In the genomic region with DNA sequence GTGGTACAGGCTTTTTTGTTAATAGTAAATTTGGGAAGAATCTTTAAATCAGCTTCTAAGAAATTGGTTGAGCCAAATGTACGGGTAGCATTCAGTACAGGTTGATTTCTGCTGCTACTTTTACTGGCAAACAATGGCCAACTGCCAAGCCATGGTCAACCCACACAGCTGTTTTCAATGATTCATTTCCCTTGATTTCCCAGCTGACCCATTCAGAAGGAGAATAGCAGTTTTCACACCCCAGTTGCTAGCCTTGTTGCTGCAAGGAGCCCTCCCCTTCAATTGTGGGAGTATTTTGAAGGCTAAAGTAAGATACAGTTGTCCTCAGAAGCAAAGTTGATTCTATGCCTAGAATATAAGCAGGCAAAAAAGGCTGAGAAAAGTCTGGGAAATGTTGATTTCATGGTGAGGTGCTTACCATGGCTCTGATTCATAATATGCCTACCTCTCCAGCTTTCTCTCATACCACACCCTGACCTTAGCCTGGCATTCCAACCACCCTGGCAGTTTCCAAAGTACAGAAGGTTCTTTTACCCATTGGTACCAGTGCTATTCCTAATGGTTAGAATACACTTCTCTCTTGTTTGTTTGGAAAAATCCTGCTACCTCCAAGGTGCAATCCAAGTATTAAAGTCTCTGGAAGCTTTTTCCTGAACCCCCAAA, we compare ENCODE assay signal across 8 cellular contexts.
DNase-seq lines count a peak whose midpoint lies in the region; ATAC-seq and TF ChIP-seq lines count a peak whose summit lies in the region.

No MANE protein-coding gene starts in this region.

- H3K4me1 ChIP-seq in upper lobe of left lung, result peaks cover 9 to 23% (median 21%) of the 10 kb centered on the region in 4 donors

- peak; percentile 80 for ATAC-seq in left lobe of liver
- ATAC-seq in upper lobe of left lung (ENCODE audit: low FRiP score in 2 of 2), result peak; percentile 46 to 80
- ATAC-seq in WTC11, result no peak
- ATAC-seq in HG02840 (IDR thresholded peaks at IDR 0.05; ENCODE audit: low FRiP score, unreplicated experiment), result no peak
- ATAC-seq in HG02623 (IDR thresholded peaks at IDR 0.05; ENCODE audit: unreplicated experiment), result no peak

- TF ChIP-seq EP300 in upper lobe of left lung (IDR thresholded peaks at IDR 0.05), result peak in 2 of 4 donors; percentile 20 to 29

- WGBS in upper lobe of left lung, 2 donors, result 17 to 19% methylated on average over 1 of the region's 1 CpG

- peaks cover 5% of the 10 kb centered on the region for H3K9me3 Mint-ChIP-seq in WTC11

- no peak overlapping the region for H3K27ac Mint-ChIP-seq in WTC11

- no peaks in the 10 kb centered on the region for H3K27me3 Mint-ChIP-seq in WTC11 (ENCODE audit: low read depth)

- peaks cover 5% of the 10 kb centered on the region for H3K36me3 Mint-ChIP-seq in WTC11

- in situ Hi-C loops in astrocyte of the spinal cord (cut with HindIII; ENCODE audit: low sequenced_read_pairs), result no loop called here

- POLR2A ChIA-PET in WTC11 (lab: Charles Lee), result no interaction called here

- CTCF ChIA-PET in WTC11 (lab: Charles Lee), result no interaction called here

- no peaks in the 10 kb centered on the region for H3K36me3 ChIP-seq in upper lobe of left lung

- peak overlapping the region in 2 of 4 donors; percentile 20 to 28 for H3K27ac ChIP-seq in upper lobe of left lung

- no peaks in the 10 kb centered on the region for H3K9me3 ChIP-seq in upper lobe of left lung

- H3K4me3 ChIP-seq in astrocyte of the spinal cord (ENCODE audit: low read depth, low read length) (no peak overlapping the region), upper lobe of left lung (no peak overlapping the region)

- peaks cover 34% of the 10 kb centered on the region for H3K4me1 Mint-ChIP-seq in WTC11

- no peak for TF ChIP-seq POLR2A in upper lobe of left lung (IDR thresholded peaks at IDR 0.05)

- no peak overlapping the region for H3K4me3 Mint-ChIP-seq in WTC11

- TF ChIP-seq CTCF in astrocyte of the spinal cord (IDR thresholded peaks at IDR 0.05; ENCODE audit: low read depth, low read length) (no peak), upper lobe of left lung (IDR thresholded peaks at IDR 0.05) (no peak), WTC11 (IDR thresholded peaks at IDR 0.05) (no peak)

- no peaks in the 10 kb centered on the region for H3K27me3 ChIP-seq in upper lobe of left lung

- DNase-seq in COLO668 (lab: John Stamatoyannopoulos, UW; ENCODE audit: unreplicated experiment) (peak; percentile 28), MV-4-11 (lab: John Stamatoyannopoulos, UW) (peak; percentile 25), astrocyte of the spinal cord (ENCODE audit: low read depth, low spot score) (peak; percentile 97), left lobe of liver (ENCODE audit: low spot score) (peak; percentile 56), upper lobe of left lung (peak in 1 of 2 donors; percentile 58), WTC11 (ENCODE audit: low spot score) (no peak)

TF ChIP-seq in WTC11, 78 proteins besides CTCF, POLR2A, EP300 and RAD21 (continues in another document):
- TF ChIP-seq PRRX2 (CRISPR knock-in tag; IDR thresholded peaks at IDR 0.05), result no peak
- TF ChIP-seq, protein P1, sequence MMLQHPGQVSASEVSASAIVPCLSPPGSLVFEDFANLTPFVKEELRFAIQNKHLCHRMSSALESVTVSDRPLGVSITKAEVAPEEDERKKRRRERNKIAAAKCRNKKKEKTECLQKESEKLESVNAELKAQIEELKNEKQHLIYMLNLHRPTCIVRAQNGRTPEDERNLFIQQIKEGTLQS (CRISPR knock-in tag; conservative IDR thresholded peaks at IDR 0.05), result no peak
- TF ChIP-seq TCF7 (CRISPR knock-in tag; IDR thresholded peaks at IDR 0.05; ENCODE audit: low read depth), result no peak
- TF ChIP-seq, protein P2, sequence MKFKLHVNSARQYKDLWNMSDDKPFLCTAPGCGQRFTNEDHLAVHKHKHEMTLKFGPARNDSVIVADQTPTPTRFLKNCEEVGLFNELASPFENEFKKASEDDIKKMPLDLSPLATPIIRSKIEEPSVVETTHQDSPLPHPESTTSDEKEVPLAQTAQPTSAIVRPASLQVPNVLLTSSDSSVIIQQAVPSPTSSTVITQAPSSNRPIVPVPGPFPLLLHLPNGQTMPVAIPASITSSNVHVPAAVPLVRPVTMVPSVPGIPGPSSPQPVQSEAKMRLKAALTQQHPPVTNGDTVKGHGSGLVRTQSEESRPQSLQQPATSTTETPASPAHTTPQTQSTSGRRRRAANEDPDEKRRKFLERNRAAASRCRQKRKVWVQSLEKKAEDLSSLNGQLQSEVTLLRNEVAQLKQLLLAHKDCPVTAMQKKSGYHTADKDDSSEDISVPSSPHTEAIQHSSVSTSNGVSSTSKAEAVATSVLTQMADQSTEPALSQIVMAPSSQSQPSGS (CRISPR knock-in tag; IDR thresholded peaks at IDR 0.05; ENCODE audit: borderline replicate concordance, low read depth), result no peak
- TF ChIP-seq, protein P3, sequence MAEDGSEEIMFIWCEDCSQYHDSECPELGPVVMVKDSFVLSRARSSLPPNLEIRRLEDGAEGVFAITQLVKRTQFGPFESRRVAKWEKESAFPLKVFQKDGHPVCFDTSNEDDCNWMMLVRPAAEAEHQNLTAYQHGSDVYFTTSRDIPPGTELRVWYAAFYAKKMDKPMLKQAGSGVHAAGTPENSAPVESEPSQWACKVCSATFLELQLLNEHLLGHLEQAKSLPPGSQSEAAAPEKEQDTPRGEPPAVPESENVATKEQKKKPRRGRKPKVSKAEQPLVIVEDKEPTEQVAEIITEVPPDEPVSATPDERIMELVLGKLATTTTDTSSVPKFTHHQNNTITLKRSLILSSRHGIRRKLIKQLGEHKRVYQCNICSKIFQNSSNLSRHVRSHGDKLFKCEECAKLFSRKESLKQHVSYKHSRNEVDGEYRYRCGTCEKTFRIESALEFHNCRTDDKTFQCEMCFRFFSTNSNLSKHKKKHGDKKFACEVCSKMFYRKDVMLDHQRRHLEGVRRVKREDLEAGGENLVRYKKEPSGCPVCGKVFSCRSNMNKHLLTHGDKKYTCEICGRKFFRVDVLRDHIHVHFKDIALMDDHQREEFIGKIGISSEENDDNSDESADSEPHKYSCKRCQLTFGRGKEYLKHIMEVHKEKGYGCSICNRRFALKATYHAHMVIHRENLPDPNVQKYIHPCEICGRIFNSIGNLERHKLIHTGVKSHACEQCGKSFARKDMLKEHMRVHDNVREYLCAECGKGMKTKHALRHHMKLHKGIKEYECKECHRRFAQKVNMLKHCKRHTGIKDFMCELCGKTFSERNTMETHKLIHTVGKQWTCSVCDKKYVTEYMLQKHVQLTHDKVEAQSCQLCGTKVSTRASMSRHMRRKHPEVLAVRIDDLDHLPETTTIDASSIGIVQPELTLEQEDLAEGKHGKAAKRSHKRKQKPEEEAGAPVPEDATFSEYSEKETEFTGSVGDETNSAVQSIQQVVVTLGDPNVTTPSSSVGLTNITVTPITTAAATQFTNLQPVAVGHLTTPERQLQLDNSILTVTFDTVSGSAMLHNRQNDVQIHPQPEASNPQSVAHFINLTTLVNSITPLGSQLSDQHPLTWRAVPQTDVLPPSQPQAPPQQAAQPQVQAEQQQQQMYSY (CRISPR knock-in tag; IDR thresholded peaks at IDR 0.05), result no peak
- no peak for TF ChIP-seq SOX15 (CRISPR knock-in tag; IDR thresholded peaks at IDR 0.05)
- TF ChIP-seq, protein P4, sequence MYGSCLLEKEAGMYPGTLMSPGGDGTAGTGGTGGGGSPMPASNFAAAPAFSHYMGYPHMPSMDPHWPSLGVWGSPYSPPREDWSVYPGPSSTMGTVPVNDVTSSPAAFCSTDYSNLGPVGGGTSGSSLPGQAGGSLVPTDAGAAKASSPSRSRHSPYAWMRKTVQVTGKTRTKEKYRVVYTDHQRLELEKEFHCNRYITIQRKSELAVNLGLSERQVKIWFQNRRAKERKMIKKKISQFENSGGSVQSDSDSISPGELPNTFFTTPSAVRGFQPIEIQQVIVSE (CRISPR knock-in tag; IDR thresholded peaks at IDR 0.05; ENCODE audit: borderline replicate concordance), result no peak
- TF ChIP-seq, protein P5, sequence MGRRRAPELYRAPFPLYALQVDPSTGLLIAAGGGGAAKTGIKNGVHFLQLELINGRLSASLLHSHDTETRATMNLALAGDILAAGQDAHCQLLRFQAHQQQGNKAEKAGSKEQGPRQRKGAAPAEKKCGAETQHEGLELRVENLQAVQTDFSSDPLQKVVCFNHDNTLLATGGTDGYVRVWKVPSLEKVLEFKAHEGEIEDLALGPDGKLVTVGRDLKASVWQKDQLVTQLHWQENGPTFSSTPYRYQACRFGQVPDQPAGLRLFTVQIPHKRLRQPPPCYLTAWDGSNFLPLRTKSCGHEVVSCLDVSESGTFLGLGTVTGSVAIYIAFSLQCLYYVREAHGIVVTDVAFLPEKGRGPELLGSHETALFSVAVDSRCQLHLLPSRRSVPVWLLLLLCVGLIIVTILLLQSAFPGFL (CRISPR knock-in tag; IDR thresholded peaks at IDR 0.05; ENCODE audit: borderline replicate concordance), result no peak
- TF ChIP-seq, protein P6, sequence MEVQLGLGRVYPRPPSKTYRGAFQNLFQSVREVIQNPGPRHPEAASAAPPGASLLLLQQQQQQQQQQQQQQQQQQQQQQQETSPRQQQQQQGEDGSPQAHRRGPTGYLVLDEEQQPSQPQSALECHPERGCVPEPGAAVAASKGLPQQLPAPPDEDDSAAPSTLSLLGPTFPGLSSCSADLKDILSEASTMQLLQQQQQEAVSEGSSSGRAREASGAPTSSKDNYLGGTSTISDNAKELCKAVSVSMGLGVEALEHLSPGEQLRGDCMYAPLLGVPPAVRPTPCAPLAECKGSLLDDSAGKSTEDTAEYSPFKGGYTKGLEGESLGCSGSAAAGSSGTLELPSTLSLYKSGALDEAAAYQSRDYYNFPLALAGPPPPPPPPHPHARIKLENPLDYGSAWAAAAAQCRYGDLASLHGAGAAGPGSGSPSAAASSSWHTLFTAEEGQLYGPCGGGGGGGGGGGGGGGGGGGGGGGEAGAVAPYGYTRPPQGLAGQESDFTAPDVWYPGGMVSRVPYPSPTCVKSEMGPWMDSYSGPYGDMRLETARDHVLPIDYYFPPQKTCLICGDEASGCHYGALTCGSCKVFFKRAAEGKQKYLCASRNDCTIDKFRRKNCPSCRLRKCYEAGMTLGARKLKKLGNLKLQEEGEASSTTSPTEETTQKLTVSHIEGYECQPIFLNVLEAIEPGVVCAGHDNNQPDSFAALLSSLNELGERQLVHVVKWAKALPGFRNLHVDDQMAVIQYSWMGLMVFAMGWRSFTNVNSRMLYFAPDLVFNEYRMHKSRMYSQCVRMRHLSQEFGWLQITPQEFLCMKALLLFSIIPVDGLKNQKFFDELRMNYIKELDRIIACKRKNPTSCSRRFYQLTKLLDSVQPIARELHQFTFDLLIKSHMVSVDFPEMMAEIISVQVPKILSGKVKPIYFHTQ (CRISPR knock-in tag; IDR thresholded peaks at IDR 0.05), result no peak

Comparison
In these comparisons a context has a peak if more than half of its experiments do, and no peak if none do; other contexts are left out.
1. ATAC-seq: peak in left lobe of liver (single experiment) and upper lobe of left lung (2 of 2); none in WTC11 (single experiment), HG02840 (single experiment) and HG02623 (single experiment).